Comparison of ENCODE assay signal across 22 cellular contexts in genomic region chr11:76455331-76455730, GRCh38. TPM values are rescaled to one million over a fixed set of nuclear protein-coding genes. Genes with fewer than 3 reads are reported as not detected.
DNase-seq lines count a peak whose midpoint lies in the region; ATAC-seq and TF ChIP-seq lines count a peak whose summit lies in the region.
"Had no signal": no experiment of that assay in that cellular context is flagged by ENCODE, and none has a peak within 500 bp of the region (broad histone marks: within the 10 kb centered on the region; RNA-seq: fewer than 3 reads in every experiment).

No MANE protein-coding gene starts in this region.

- peaks cover 53% of the 10 kb centered on the region for H3K36me3 Mint-ChIP-seq in brain
- peaks cover 9% of the 10 kb centered on the region for H3K36me3 Mint-ChIP-seq in progenitor cell of endocrine pancreas (ENCODE audit: insufficient read depth)
- peaks cover 4 to 37% (median 25%) of the 10 kb centered on the region in 5 donors for H3K36me3 Mint-ChIP-seq in naive thymus-derived CD4-positive, alpha-beta T cell
- H3K36me3 Mint-ChIP-seq in activated CD4-positive, alpha-beta T cell treated with anti-CD3 and anti-CD28 coated beads for 36 hours (ENCODE audit: low read depth) = peaks cover 37% of the 10 kb centered on the region

- H3K9me3 ChIP-seq in iPS-20b (ENCODE audit: insufficient read depth, low read depth, low read length) (no peaks in the 10 kb centered on the region), upper lobe of left lung (no peaks in the 10 kb centered on the region)
- H3K9me3 ChIP-seq in naive thymus-derived CD4-positive, alpha-beta T cell (ENCODE audit: control insufficient read depth in 2 of 3, low read length in 3 of 3) = no peaks in the 10 kb centered on the region
- H3K9me3 ChIP-seq: gastrocnemius medialis, mucosa of descending colon, sigmoid colon had no signal

- intact Hi-C loops in naive thymus-derived CD4-positive, alpha-beta T cell (cut with micrococcal nuclease) = no loop called here
- intact Hi-C loops in activated CD4-positive, alpha-beta T cell treated with anti-CD3 and anti-CD28 coated beads for 36 hours (cut with DNase I, micrococcal nuclease) = no loop called here

- peaks cover 60% of the 10 kb centered on the region for H3K4me1 ChIP-seq in iPS-20b (ENCODE audit: insufficient read depth, low read length)
- H3K4me1 ChIP-seq in upper lobe of left lung = no peaks in the 10 kb centered on the region
- no peaks in the 10 kb centered on the region for H3K4me1 ChIP-seq in naive thymus-derived CD4-positive, alpha-beta T cell (ENCODE audit: control insufficient read depth in 2 of 2, insufficient read depth in 2 of 2, low read length in 2 of 2)
- H3K4me1 ChIP-seq: gastrocnemius medialis had no signal

- TF ChIP-seq EP300 in upper lobe of left lung (IDR thresholded peaks at IDR 0.05) = no peak

- 63 to 73% methylated on average over 2 of the region's 2 CpGs for WGBS in upper lobe of left lung, 2 donors

- H3K27me3 ChIP-seq in iPS-20b (ENCODE audit: insufficient read depth, low read length) = no peaks in the 10 kb centered on the region
- H3K27me3 ChIP-seq in upper lobe of left lung = no peaks in the 10 kb centered on the region
- no peaks in the 10 kb centered on the region for H3K27me3 ChIP-seq in naive thymus-derived CD4-positive, alpha-beta T cell (ENCODE audit: control insufficient read depth in 2 of 2, insufficient read depth in 2 of 2, low read length in 2 of 2)
- H3K27me3 ChIP-seq: gastrocnemius medialis, sigmoid colon had no signal

- no peaks in the 10 kb centered on the region for H3K27me3 Mint-ChIP-seq in brain
- H3K27me3 Mint-ChIP-seq in progenitor cell of endocrine pancreas = no peaks in the 10 kb centered on the region
- no peaks in the 10 kb centered on the region for H3K27me3 Mint-ChIP-seq in naive thymus-derived CD4-positive, alpha-beta T cell
- no peaks in the 10 kb centered on the region for H3K27me3 Mint-ChIP-seq in activated CD4-positive, alpha-beta T cell treated with anti-CD3 and anti-CD28 coated beads for 36 hours

- peak overlapping the region; percentile 98 for H3K27ac ChIP-seq in iPS-20b (ENCODE audit: low read length)
- no peak overlapping the region for H3K27ac ChIP-seq in upper lobe of left lung
- no peak overlapping the region for H3K27ac ChIP-seq in naive thymus-derived CD4-positive, alpha-beta T cell (ENCODE audit: low read depth, low read length)
- H3K27ac ChIP-seq: coronary artery, epithelial cell of prostate, gastrocnemius medialis, KMS-11, sigmoid colon had no signal

- peak; percentile 3 for DNase-seq in HK-2 (ENCODE audit: unreplicated experiment)
- DNase-seq in progenitor cell of endocrine pancreas (ENCODE audit: low spot score, unreplicated experiment) = no peak
- DNase-seq in upper lobe of left lung = no peak
- DNase-seq in naive thymus-derived CD4-positive, alpha-beta T cell = no peak
- DNase-seq in activated CD4-positive, alpha-beta T cell treated with anti-CD3 and anti-CD28 coated beads for 36 hours = no peak
- DNase-seq: activated CD4-positive, alpha-beta T cell treated with anti-CD3 and anti-CD28 coated beads for 48 hours; activated CD8-positive, alpha-beta memory T cell treated with anti-CD3 and anti-CD28 coated beads, Interleukin-2, amount 50 U/mL, for 48 hours; aorta; gastrocnemius medialis; mucosa of descending colon; NCI-H1105 treated with DMSO at 0.1 percent for 48 hours; NCI-H526; OCI-M1; sigmoid colon; stimulated activated CD4-positive, alpha-beta T cell treated with anti-CD3 and anti-CD28 coated beads, Interleukin-2, amount 100 ng/mL, for 24 hours; T1000 had no signal

- H3K27ac Mint-ChIP-seq in brain = peak overlapping the region in 3 of 5 experiments; percentile 1 to 83 (median 48)
- H3K27ac Mint-ChIP-seq in progenitor cell of endocrine pancreas = peak overlapping the region; percentile 86
- no peak overlapping the region for H3K27ac Mint-ChIP-seq in naive thymus-derived CD4-positive, alpha-beta T cell
- no peak overlapping the region for H3K27ac Mint-ChIP-seq in activated CD4-positive, alpha-beta T cell treated with anti-CD3 and anti-CD28 coated beads for 36 hours

- TF ChIP-seq POLR2A in upper lobe of left lung (IDR thresholded peaks at IDR 0.05) = no peak

- ATAC-seq in GM18517 (IDR thresholded peaks at IDR 0.05; ENCODE audit: unreplicated experiment) = no peak
- ATAC-seq in upper lobe of left lung (ENCODE audit: low FRiP score in 2 of 2) = no peak
- no peak for ATAC-seq in naive thymus-derived CD4-positive, alpha-beta T cell
- no peak for ATAC-seq in activated CD4-positive, alpha-beta T cell treated with anti-CD3 and anti-CD28 coated beads for 36 hours
- ATAC-seq: gastrocnemius medialis, mucosa of descending colon had no signal

- H3K9ac ChIP-seq in iPS-20b (ENCODE audit: low read depth, low read length) = peak overlapping the region; percentile 65
- H3K9ac ChIP-seq: KMS-11 had no signal

- H3K36me3 ChIP-seq in iPS-20b (ENCODE audit: insufficient read depth, low read depth, low read length) (peaks cover 62% of the 10 kb centered on the region), upper lobe of left lung (peaks cover 7 to 49% (median 9%) of the 10 kb centered on the region in 4 donors)
- peaks cover 11 to 30% (median 17%) of the 10 kb centered on the region in 3 experiments for H3K36me3 ChIP-seq in naive thymus-derived CD4-positive, alpha-beta T cell (ENCODE audit: control insufficient read depth in 2 of 3, insufficient read depth in 3 of 3, low read length in 3 of 3)

- H3K9me3 Mint-ChIP-seq in brain = no peaks in the 10 kb centered on the region
- H3K9me3 Mint-ChIP-seq in progenitor cell of endocrine pancreas (ENCODE audit: low read depth) = no peaks in the 10 kb centered on the region
- no peaks in the 10 kb centered on the region for H3K9me3 Mint-ChIP-seq in naive thymus-derived CD4-positive, alpha-beta T cell
- no peaks in the 10 kb centered on the region for H3K9me3 Mint-ChIP-seq in activated CD4-positive, alpha-beta T cell treated with anti-CD3 and anti-CD28 coated beads for 36 hours (ENCODE audit: low read depth)

- peak overlapping the region; percentile 52 for H3K4me3 ChIP-seq in iPS-20b (ENCODE audit: low read length)
- no peak overlapping the region for H3K4me3 ChIP-seq in upper lobe of left lung
- no peak overlapping the region for H3K4me3 ChIP-seq in naive thymus-derived CD4-positive, alpha-beta T cell (ENCODE audit: low read length)
- H3K4me3 ChIP-seq: coronary artery, gastrocnemius medialis, mucosa of descending colon, sigmoid colon had no signal

- POLR2A ChIA-PET in naive thymus-derived CD4-positive, alpha-beta T cell (lab: Charles Lee) = interaction anchor here (0.6 to 1.2 kb wide), 2 partner anchors 8 to 137 kb away, joined by 3 to 7 read pairs; no protein-coding TSS in a partner anchor
- POLR2A ChIA-PET in activated CD4-positive, alpha-beta T cell treated with anti-CD3 and anti-CD28 coated beads for 36 hours (lab: Charles Lee) = no interaction called here

- H3K4me3 Mint-ChIP-seq in brain (no peak overlapping the region), progenitor cell of endocrine pancreas (ENCODE audit: low read depth) (no peak overlapping the region)
- no peak overlapping the region for H3K4me3 Mint-ChIP-seq in naive thymus-derived CD4-positive, alpha-beta T cell
- no peak overlapping the region for H3K4me3 Mint-ChIP-seq in activated CD4-positive, alpha-beta T cell treated with anti-CD3 and anti-CD28 coated beads for 36 hours

- H3K4me1 Mint-ChIP-seq in brain = peaks cover 21% of the 10 kb centered on the region
- H3K4me1 Mint-ChIP-seq in progenitor cell of endocrine pancreas (ENCODE audit: low read depth) = peaks cover 12% of the 10 kb centered on the region
- peaks cover 8 to 20% (median 10%) of the 10 kb centered on the region in 7 donors for H3K4me1 Mint-ChIP-seq in naive thymus-derived CD4-positive, alpha-beta T cell
- H3K4me1 Mint-ChIP-seq in activated CD4-positive, alpha-beta T cell treated with anti-CD3 and anti-CD28 coated beads for 36 hours = no peaks in the 10 kb centered on the region

- TF ChIP-seq CTCF in brain (conservative IDR thresholded peaks at IDR 0.05) (no peak), progenitor cell of endocrine pancreas (IDR thresholded peaks at IDR 0.05; ENCODE audit: unreplicated experiment) (no peak), upper lobe of left lung (IDR thresholded peaks at IDR 0.05) (no peak)

- CTCF ChIA-PET in naive thymus-derived CD4-positive, alpha-beta T cell (lab: Charles Lee) = no interaction called here
- CTCF ChIA-PET in activated CD4-positive, alpha-beta T cell treated with anti-CD3 and anti-CD28 coated beads for 36 hours (lab: Charles Lee) = interaction anchor here (0.6 to 1.7 kb wide), 4 partner anchors 10 to 504 kb away, joined by 3 to 7 read pairs (median 4); no protein-coding TSS in a partner anchor

RNA-seq across cellular contexts. Expression of gene EMSY, which starts 10.5 kb away (rescaled TPM):
- polyA plus RNA-seq in brain (ENCODE audit: insufficient read depth, low read depth, low replicate concordance) = 16.1 TPM
- 42.3 and 43.3 TPM in 2 replicates for total RNA-seq in progenitor cell of endocrine pancreas
- 10 to 100 TPM; 14.6 to 66.0 (median 20.9) TPM for total RNA-seq in upper lobe of left lung
- 10 to 100 TPM; 35.5 to 49.0 (median 40.0) TPM for total RNA-seq in naive thymus-derived CD4-positive, alpha-beta T cell
- 10 to 100 TPM; 25.9 to 27.2 TPM for polyA plus RNA-seq in naive thymus-derived CD4-positive, alpha-beta T cell
- 10 to 100 TPM; 28.5 to 35.4 TPM for total RNA-seq in activated CD4-positive, alpha-beta T cell treated with anti-CD3 and anti-CD28 coated beads for 36 hours

Comparison
In these comparisons a context has a peak if more than half of its experiments do, and no peak if none do; other contexts are left out.
1. H3K27ac Mint-ChIP-seq: peak in brain (3 of 5) and progenitor cell of endocrine pancreas (single experiment); none in naive thymus-derived CD4-positive, alpha-beta T cell (0 of 9) and activated CD4-positive, alpha-beta T cell treated with anti-CD3 and anti-CD28 coated beads for 36 hours (single experiment).